ENCODE assay signal across 19 cellular contexts in genomic region chr3:38059148-38059547, GRCh38. TPM values are rescaled to one million over a fixed set of nuclear protein-coding genes. Genes with fewer than 3 reads are reported as not detected.
"Had no signal": no experiment of that assay in that cellular context is flagged by ENCODE, and none has a peak within 500 bp of the region (broad histone marks: within the 10 kb centered on the region; RNA-seq: fewer than 3 reads in every experiment).

No MANE protein-coding gene starts in this region.

- H3K27ac ChIP-seq: heart left ventricle, sigmoid colon, skin epidermis, stomach, thoracic aorta, transverse colon had no signal

- H3K4me3 ChIP-seq: heart left ventricle, sigmoid colon, skin epidermis, stomach, thoracic aorta, transverse colon had no signal

- H3K36me3 ChIP-seq: heart left ventricle, sigmoid colon, stomach, thoracic aorta, transverse colon had no signal

- H3K4me3 Mint-ChIP-seq: naive thymus-derived CD4-positive, alpha-beta T cell; nephron progenitor cell had no signal

- H3K27me3 ChIP-seq: heart left ventricle, sigmoid colon, stomach, transverse colon had no signal

- H3K27ac Mint-ChIP-seq: naive thymus-derived CD4-positive, alpha-beta T cell; nephron progenitor cell had no signal

- ATAC-seq: esophagus mucosa; heart left ventricle; naive thymus-derived CD4-positive, alpha-beta T cell had no signal

- H3K9me3 ChIP-seq: heart left ventricle, sigmoid colon, stomach, thoracic aorta, transverse colon had no signal

- DNase-seq: effector memory CD4-positive, alpha-beta T cell; heart left ventricle; hypothalamus; islet precursor cell; mammary epithelial cell; nephron progenitor cell; posterior cingulate gyrus; sigmoid colon; stimulated activated CD4-positive, alpha-beta T cell treated with anti-CD3 and anti-CD28 coated beads, Interleukin-2, amount 100 ng/mL, for 24 hours; stimulated activated naive CD4-positive, alpha-beta T cell; stomach; substantia nigra; transverse colon had no signal

- H3K4me1 ChIP-seq: heart left ventricle, sigmoid colon, stomach had no signal

RNA-seq across cellular contexts. Expression of gene DLEC1, which starts 20.1 kb away (rescaled TPM):
- total RNA-seq: glomerular endothelial cell, pulmonary artery endothelial cell had no signal
- polyA plus RNA-seq: mammary epithelial cell had no signal
